Comparison of ENCODE assay signal across 1 cellular context in the genomic region with DNA sequence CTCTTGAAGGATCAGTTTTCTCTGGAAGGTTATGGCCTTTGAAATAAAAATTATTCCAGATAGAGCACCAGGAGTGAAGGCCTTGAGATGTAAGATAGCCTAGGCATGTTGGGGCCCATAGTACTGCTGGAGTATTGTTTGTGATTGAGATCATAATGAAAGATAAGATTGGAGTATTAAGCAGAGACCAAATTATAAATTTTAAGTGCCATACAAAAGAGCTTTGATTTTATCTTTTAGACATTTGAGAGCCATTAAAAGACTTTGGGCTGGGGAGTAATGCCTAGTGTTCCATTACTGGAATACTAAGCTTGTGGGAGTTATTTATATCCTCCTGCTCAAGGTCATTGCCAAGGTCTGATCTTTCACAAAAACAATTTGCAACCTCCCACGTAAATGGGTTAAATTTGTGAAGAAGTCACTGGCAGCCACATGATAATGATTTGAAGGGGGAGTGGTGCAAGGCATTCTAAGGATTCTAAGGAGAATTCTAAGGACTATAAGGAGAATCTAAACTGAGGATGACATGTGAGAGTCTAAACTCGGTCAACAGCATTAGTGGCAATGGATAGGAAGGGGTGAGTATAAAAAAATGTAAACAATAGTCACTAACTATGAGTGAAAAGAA.
TF ChIP-seq lines count a peak whose summit lies in the region.

No MANE protein-coding gene starts in this region.

TF ChIP-seq in GM12878, 131 proteins besides CTCF, POLR2A, EP300 and RAD21:
- TF ChIP-seq SPI1 (IDR thresholded peaks at IDR 0.05; ENCODE audit: borderline replicate concordance, insufficient read depth, low read depth, low read length), result no peak
- no peak for TF ChIP-seq KAT2A (conservative IDR thresholded peaks at IDR 0.05; ENCODE audit: control insufficient read depth, low read depth, low read length)
- TF ChIP-seq NBN (IDR thresholded peaks at IDR 0.05), result no peak
- TF ChIP-seq RAD51 (IDR thresholded peaks at IDR 0.05), result no peak
- no peak for TF ChIP-seq ZNF207 (IDR thresholded peaks at IDR 0.05; ENCODE audit: borderline replicate concordance)
- TF ChIP-seq, protein P1, sequence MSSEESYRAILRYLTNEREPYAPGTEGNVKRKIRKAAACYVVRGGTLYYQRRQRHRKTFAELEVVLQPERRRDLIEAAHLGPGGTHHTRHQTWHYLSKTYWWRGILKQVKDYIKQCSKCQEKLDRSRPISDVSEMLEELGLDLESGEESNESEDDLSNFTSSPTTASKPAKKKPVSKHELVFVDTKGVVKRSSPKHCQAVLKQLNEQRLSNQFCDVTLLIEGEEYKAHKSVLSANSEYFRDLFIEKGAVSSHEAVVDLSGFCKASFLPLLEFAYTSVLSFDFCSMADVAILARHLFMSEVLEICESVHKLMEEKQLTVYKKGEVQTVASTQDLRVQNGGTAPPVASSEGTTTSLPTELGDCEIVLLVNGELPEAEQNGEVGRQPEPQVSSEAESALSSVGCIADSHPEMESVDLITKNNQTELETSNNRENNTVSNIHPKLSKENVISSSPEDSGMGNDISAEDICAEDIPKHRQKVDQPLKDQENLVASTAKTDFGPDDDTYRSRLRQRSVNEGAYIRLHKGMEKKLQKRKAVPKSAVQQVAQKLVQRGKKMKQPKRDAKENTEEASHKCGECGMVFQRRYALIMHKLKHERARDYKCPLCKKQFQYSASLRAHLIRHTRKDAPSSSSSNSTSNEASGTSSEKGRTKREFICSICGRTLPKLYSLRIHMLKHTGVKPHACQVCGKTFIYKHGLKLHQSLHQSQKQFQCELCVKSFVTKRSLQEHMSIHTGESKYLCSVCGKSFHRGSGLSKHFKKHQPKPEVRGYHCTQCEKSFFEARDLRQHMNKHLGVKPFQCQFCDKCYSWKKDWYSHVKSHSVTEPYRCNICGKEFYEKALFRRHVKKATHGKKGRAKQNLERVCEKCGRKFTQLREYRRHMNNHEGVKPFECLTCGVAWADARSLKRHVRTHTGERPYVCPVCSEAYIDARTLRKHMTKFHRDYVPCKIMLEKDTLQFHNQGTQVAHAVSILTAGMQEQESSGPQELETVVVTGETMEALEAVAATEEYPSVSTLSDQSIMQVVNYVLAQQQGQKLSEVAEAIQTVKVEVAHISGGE (CRISPR knock-in tag; IDR thresholded peaks at IDR 0.05), result no peak
- TF ChIP-seq, protein P2, sequence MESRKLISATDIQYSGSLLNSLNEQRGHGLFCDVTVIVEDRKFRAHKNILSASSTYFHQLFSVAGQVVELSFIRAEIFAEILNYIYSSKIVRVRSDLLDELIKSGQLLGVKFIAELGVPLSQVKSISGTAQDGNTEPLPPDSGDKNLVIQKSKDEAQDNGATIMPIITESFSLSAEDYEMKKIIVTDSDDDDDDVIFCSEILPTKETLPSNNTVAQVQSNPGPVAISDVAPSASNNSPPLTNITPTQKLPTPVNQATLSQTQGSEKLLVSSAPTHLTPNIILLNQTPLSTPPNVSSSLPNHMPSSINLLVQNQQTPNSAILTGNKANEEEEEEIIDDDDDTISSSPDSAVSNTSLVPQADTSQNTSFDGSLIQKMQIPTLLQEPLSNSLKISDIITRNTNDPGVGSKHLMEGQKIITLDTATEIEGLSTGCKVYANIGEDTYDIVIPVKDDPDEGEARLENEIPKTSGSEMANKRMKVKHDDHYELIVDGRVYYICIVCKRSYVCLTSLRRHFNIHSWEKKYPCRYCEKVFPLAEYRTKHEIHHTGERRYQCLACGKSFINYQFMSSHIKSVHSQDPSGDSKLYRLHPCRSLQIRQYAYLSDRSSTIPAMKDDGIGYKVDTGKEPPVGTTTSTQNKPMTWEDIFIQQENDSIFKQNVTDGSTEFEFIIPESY (IDR thresholded peaks at IDR 0.05), result no peak
- TF ChIP-seq POLR2AphosphoS5 (IDR thresholded peaks at IDR 0.05; ENCODE audit: low read length), result no peak; the same call in 1 of the 2 replicates
- TF ChIP-seq, protein P3, sequence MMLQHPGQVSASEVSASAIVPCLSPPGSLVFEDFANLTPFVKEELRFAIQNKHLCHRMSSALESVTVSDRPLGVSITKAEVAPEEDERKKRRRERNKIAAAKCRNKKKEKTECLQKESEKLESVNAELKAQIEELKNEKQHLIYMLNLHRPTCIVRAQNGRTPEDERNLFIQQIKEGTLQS (IDR thresholded peaks at IDR 0.05; ENCODE audit: borderline replicate concordance, extremely low read depth, low read depth, low read length), result no peak
- TF ChIP-seq CEBPB (IDR thresholded peaks at IDR 0.05; ENCODE audit: borderline replicate concordance in 1 of 2, low read depth in 2 of 2, low read length in 2 of 2), result no peak
- TF ChIP-seq CHD2 (IDR thresholded peaks at IDR 0.05; ENCODE audit: borderline replicate concordance, low read depth, low read length), result no peak
- no peak for TF ChIP-seq KLF5 (IDR thresholded peaks at IDR 0.05; ENCODE audit: partially characterized antibody)
- no peak for TF ChIP-seq JUNB (IDR thresholded peaks at IDR 0.05)
- TF ChIP-seq YY1 (IDR thresholded peaks at IDR 0.05; ENCODE audit: low read depth, low read length), result no peak
- TF ChIP-seq, protein P4, sequence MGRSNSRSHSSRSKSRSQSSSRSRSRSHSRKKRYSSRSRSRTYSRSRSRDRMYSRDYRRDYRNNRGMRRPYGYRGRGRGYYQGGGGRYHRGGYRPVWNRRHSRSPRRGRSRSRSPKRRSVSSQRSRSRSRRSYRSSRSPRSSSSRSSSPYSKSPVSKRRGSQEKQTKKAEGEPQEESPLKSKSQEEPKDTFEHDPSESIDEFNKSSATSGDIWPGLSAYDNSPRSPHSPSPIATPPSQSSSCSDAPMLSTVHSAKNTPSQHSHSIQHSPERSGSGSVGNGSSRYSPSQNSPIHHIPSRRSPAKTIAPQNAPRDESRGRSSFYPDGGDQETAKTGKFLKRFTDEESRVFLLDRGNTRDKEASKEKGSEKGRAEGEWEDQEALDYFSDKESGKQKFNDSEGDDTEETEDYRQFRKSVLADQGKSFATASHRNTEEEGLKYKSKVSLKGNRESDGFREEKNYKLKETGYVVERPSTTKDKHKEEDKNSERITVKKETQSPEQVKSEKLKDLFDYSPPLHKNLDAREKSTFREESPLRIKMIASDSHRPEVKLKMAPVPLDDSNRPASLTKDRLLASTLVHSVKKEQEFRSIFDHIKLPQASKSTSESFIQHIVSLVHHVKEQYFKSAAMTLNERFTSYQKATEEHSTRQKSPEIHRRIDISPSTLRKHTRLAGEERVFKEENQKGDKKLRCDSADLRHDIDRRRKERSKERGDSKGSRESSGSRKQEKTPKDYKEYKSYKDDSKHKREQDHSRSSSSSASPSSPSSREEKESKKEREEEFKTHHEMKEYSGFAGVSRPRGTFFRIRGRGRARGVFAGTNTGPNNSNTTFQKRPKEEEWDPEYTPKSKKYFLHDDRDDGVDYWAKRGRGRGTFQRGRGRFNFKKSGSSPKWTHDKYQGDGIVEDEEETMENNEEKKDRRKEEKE (IDR thresholded peaks at IDR 0.05), result no peak
- TF ChIP-seq, protein P5, sequence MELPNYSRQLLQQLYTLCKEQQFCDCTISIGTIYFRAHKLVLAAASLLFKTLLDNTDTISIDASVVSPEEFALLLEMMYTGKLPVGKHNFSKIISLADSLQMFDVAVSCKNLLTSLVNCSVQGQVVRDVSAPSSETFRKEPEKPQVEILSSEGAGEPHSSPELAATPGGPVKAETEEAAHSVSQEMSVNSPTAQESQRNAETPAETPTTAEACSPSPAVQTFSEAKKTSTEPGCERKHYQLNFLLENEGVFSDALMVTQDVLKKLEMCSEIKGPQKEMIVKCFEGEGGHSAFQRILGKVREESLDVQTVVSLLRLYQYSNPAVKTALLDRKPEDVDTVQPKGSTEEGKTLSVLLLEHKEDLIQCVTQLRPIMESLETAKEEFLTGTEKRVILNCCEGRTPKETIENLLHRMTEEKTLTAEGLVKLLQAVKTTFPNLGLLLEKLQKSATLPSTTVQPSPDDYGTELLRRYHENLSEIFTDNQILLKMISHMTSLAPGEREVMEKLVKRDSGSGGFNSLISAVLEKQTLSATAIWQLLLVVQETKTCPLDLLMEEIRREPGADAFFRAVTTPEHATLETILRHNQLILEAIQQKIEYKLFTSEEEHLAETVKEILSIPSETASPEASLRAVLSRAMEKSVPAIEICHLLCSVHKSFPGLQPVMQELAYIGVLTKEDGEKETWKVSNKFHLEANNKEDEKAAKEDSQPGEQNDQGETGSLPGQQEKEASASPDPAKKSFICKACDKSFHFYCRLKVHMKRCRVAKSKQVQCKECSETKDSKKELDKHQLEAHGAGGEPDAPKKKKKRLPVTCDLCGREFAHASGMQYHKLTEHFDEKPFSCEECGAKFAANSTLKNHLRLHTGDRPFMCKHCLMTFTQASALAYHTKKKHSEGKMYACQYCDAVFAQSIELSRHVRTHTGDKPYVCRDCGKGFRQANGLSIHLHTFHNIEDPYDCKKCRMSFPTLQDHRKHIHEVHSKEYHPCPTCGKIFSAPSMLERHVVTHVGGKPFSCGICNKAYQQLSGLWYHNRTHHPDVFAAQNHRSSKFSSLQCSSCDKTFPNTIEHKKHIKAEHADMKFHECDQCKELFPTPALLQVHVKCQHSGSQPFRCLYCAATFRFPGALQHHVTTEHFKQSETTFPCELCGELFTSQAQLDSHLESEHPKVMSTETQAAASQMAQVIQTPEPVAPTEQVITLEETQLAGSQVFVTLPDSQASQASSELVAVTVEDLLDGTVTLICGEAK (IDR thresholded peaks at IDR 0.05; ENCODE audit: borderline replicate concordance), result no peak
